Comparison of ENCODE assay signal across 22 cellular contexts in genomic region chr7:137007001-137007725, GRCh38.
DNase-seq lines count a peak whose midpoint lies in the region; ATAC-seq and TF ChIP-seq lines count a peak whose summit lies in the region.
"Had no signal": no experiment of that assay in that cellular context is flagged by ENCODE, and none has a peak within 500 bp of the region (broad histone marks: within the 10 kb centered on the region; RNA-seq: fewer than 3 reads in every experiment).

No MANE protein-coding gene starts in this region.

- H3K36me3 ChIP-seq in heart right ventricle = no peaks in the 10 kb centered on the region
- H3K36me3 ChIP-seq in hepatocyte (replicated peaks; ENCODE audit: insufficient read depth, low read depth) = no peaks in the 10 kb centered on the region
- H3K36me3 ChIP-seq: adrenal gland, stomach had no signal

- DNase-seq in heart right ventricle = no peak
- no peak for DNase-seq in cardiac septum (ENCODE audit: low spot score)
- peak; percentile 33 for DNase-seq in astrocyte of the spinal cord (ENCODE audit: low read depth, low spot score)
- DNase-seq in hepatocyte (ENCODE audit: low spot score) = no peak
- no peak for DNase-seq in type B pancreatic cell (ENCODE audit: extremely low spot score, unreplicated experiment)
- no peak for DNase-seq in activated CD8-positive, alpha-beta memory T cell treated with anti-CD3 and anti-CD28 coated beads, Interleukin-2, amount 50 U/mL, for 48 hours
- no peak for DNase-seq in inferior parietal cortex (ENCODE audit: extremely low spot score)
- DNase-seq: activated B cell treated with CpG ODN at 0.5 μM for 24 hours, adrenal gland, Caco-2, glutamatergic neuron, islet precursor cell, NCI-H1048, NCI-H2081 treated with DMSO at 0.1 percent for 48 hours, NCI-H510A treated with DMSO at 0.1 percent for 48 hours, nephron progenitor cell, SHP77, stomach had no signal

- no peak overlapping the region for H3K4me2 ChIP-seq in hepatocyte

- H3K9me3 Mint-ChIP-seq in type B pancreatic cell = peaks cover 5% of the 10 kb centered on the region
- H3K9me3 Mint-ChIP-seq: nephron progenitor cell had no signal

- H3K79me2 ChIP-seq in hepatocyte = no peaks in the 10 kb centered on the region

- peaks cover 4% of the 10 kb centered on the region for H3K36me3 Mint-ChIP-seq in type B pancreatic cell
- H3K36me3 Mint-ChIP-seq: IgD-negative memory B cell, memory B cell had no signal

- H3K9me3 ChIP-seq in heart right ventricle = no peaks in the 10 kb centered on the region
- no peaks in the 10 kb centered on the region for H3K9me3 ChIP-seq in hepatocyte (ENCODE audit: low read depth)
- H3K9me3 ChIP-seq: adrenal gland, Caco-2, stomach had no signal

- no peaks in the 10 kb centered on the region for H3K27me3 Mint-ChIP-seq in type B pancreatic cell
- H3K27me3 Mint-ChIP-seq: activated B cell treated with CpG ODN at 0.5 μM for 24 hours; activated T-helper 17 cell treated with anti-CD3 and anti-CD28 coated beads, Interleukin-2, amount 50 U/mL, for 72 hours; IgD-negative memory B cell; memory B cell had no signal

- H4K20me1 ChIP-seq in hepatocyte (ENCODE audit: insufficient read depth, poor library complexity, severe bottlenecking) = no peaks in the 10 kb centered on the region

- 61 to 64% methylated on average over 4 of the region's 4 CpGs for WGBS in heart right ventricle, 2 donors
- WGBS in hepatocyte (ENCODE audit: low lambda C conversion rate, missing lambda C conversion rate) = 60% methylated on average over 4 of the region's 4 CpGs

- H3K4me1 ChIP-seq in heart right ventricle (peaks cover 0 to 32% (median 13%) of the 10 kb centered on the region in 9 donors), hepatocyte (ENCODE audit: insufficient read depth) (no peaks in the 10 kb centered on the region)
- H3K4me1 ChIP-seq: adrenal gland, Caco-2 had no signal

- peaks cover 21% of the 10 kb centered on the region for H3K4me1 Mint-ChIP-seq in type B pancreatic cell (ENCODE audit: unreplicated experiment)
- H3K4me1 Mint-ChIP-seq: activated B cell treated with CpG ODN at 0.5 μM for 24 hours; activated T-helper 17 cell treated with anti-CD3 and anti-CD28 coated beads, Interleukin-2, amount 50 U/mL, for 72 hours; IgD-negative memory B cell; memory B cell; nephron progenitor cell had no signal

- H3K27ac ChIP-seq in heart right ventricle (peak overlapping the region in 6 of 10 donors; percentile 28 to 71 (median 68)), hepatocyte (peak overlapping the region; percentile 50)
- H3K27ac ChIP-seq: adrenal gland had no signal

- ATAC-seq in heart right ventricle (no peak), HG03442 (IDR thresholded peaks at IDR 0.05; ENCODE audit: unreplicated experiment) (no peak)
- ATAC-seq: activated T-helper 17 cell treated with anti-CD3 and anti-CD28 coated beads, Interleukin-2, amount 50 U/mL, for 72 hours had no signal

- in situ Hi-C loops in astrocyte of the spinal cord (cut with HindIII; ENCODE audit: low sequenced_read_pairs) = no loop called here

- H3K9me2 ChIP-seq in hepatocyte (replicated peaks; ENCODE audit: insufficient read depth) = no peaks in the 10 kb centered on the region

- H3K27me3 ChIP-seq in heart right ventricle (no peaks in the 10 kb centered on the region), hepatocyte (no peaks in the 10 kb centered on the region)
- H3K27me3 ChIP-seq: adrenal gland, stomach had no signal

- intact Hi-C loops in heart right ventricle (cut with DNase I) (no loop called here), cardiac septum (cut with DNase I) (loop anchor here (5.0 kb wide), 1 partner anchor 135 kb away; no protein-coding TSS in a partner anchor)

- peak overlapping the region; percentile 40 for H3K27ac Mint-ChIP-seq in type B pancreatic cell
- H3K27ac Mint-ChIP-seq: activated B cell treated with CpG ODN at 0.5 μM for 24 hours; activated T-helper 17 cell treated with anti-CD3 and anti-CD28 coated beads, Interleukin-2, amount 50 U/mL, for 72 hours; IgD-negative memory B cell; memory B cell; nephron progenitor cell had no signal

- no peak overlapping the region for H3K4me3 ChIP-seq in heart right ventricle
- no peak overlapping the region for H3K4me3 ChIP-seq in astrocyte of the spinal cord (ENCODE audit: low read depth, low read length)
- H3K4me3 ChIP-seq in hepatocyte = no peak overlapping the region
- H3K4me3 ChIP-seq: adrenal gland, stomach had no signal

- H3K4me3 Mint-ChIP-seq in type B pancreatic cell = no peak overlapping the region
- H3K4me3 Mint-ChIP-seq: activated B cell treated with CpG ODN at 0.5 μM for 24 hours; activated T-helper 17 cell treated with anti-CD3 and anti-CD28 coated beads, Interleukin-2, amount 50 U/mL, for 72 hours; IgD-negative memory B cell; memory B cell; nephron progenitor cell had no signal

- H2AFZ ChIP-seq in hepatocyte = no peak overlapping the region

- TF ChIP-seq CTCF in heart right ventricle (IDR thresholded peaks at IDR 0.05) = no peak
- no peak for TF ChIP-seq CTCF in astrocyte of the spinal cord (IDR thresholded peaks at IDR 0.05; ENCODE audit: low read depth, low read length)
- no peak for TF ChIP-seq CTCF in hepatocyte (IDR thresholded peaks at IDR 0.05; ENCODE audit: poor library complexity)
- TF ChIP-seq CTCF in type B pancreatic cell (conservative IDR thresholded peaks at IDR 0.05) = no peak
